25 cellular contexts compared by ENCODE assay signal in the genomic region with DNA sequence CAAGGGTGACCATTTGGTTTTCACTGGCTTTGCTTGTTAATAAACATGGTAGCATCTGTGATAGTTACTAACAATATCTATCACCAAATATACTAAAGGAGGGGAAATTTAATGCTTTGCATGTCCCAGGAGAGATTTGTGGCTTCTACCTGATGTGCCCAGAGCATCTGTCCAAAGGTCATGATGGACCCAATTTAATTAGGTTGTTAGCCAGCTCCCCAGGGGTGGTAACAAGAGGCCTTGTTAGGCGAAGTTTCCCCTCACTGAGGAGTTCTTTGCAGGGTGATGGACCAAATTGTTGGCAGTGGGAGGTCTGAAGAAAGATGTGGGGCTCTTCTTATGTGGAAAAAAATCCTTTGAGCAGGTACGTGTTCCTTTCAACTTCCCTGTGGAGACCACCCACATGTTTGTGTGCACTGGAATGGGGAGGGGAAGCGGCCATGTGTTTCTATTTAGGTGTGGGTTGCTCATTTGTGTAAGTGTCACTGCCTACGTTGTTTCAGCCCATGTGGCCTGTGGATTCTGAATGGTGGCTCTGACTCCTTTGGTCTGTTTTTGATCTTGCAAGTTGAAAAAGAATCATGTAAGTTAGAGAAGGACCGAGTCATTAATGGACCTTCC.
A peak's percentile ranks its signal among the peaks of the same experiment; 100 is the strongest.
DNase-seq lines count a peak whose midpoint lies in the region; ATAC-seq, FAIRE-seq and TF ChIP-seq lines count a peak whose summit lies in the region.
"Had no signal": no experiment of that assay in that cellular context is flagged by ENCODE, and none has a peak within 500 bp of the region (broad histone marks: within the 10 kb centered on the region; RNA-seq: fewer than 3 reads in every experiment).

No MANE protein-coding gene starts in this region.

- H3K4me1 ChIP-seq in HepG2 (ENCODE audit: insufficient read depth, low read length) (peaks cover 13% of the 10 kb centered on the region), right lobe of liver (no peaks in the 10 kb centered on the region), esophagus muscularis mucosa (peaks cover 6 to 11% (median 10%) of the 10 kb centered on the region in 4 donors)
- H3K4me1 ChIP-seq: A549 had no signal

- peaks cover 36% of the 10 kb centered on the region for H3K4me1 Mint-ChIP-seq in progenitor cell of endocrine pancreas (ENCODE audit: low read depth)
- H3K4me1 Mint-ChIP-seq in naive thymus-derived CD8-positive, alpha-beta T cell, result no peaks in the 10 kb centered on the region
- H3K4me1 Mint-ChIP-seq: IgD-negative memory B cell had no signal

- no TSS peak for BruUV-seq in HepG2 (replicated peaks; lab: Mats Ljungman, UMichigan)

- no peak overlapping the region for H3K4me3 Mint-ChIP-seq in progenitor cell of endocrine pancreas (ENCODE audit: low read depth)
- no peak overlapping the region for H3K4me3 Mint-ChIP-seq in naive thymus-derived CD8-positive, alpha-beta T cell
- H3K4me3 Mint-ChIP-seq: CD4-positive, alpha-beta T cell; HFFc6; IgD-negative memory B cell had no signal

- H3K36me3 Mint-ChIP-seq in progenitor cell of endocrine pancreas (ENCODE audit: insufficient read depth), result peaks cover 3% of the 10 kb centered on the region
- no peaks in the 10 kb centered on the region for H3K36me3 Mint-ChIP-seq in naive thymus-derived CD8-positive, alpha-beta T cell

- no peak for TF ChIP-seq RAD21 in HepG2 (CRISPR knock-in tag; IDR thresholded peaks at IDR 0.05)

- WGBS in HepG2 (ENCODE audit: low lambda C conversion rate), result 17% methylated on average over 5 of the region's 5 CpGs
- WGBS in right lobe of liver (ENCODE audit: insufficient coverage, low coverage, low lambda C conversion rate, missing lambda C conversion rate), result 69% methylated on average over 3 of the region's 5 CpGs
- 92% methylated on average over 5 of the region's 5 CpGs for WGBS in esophagus muscularis mucosa

- H3K27me3 ChIP-seq in HepG2 (ENCODE audit: control insufficient read depth in 1 of 2, insufficient read depth in 2 of 2, low read length in 2 of 2) (no peaks in the 10 kb centered on the region), right lobe of liver (no peaks in the 10 kb centered on the region), esophagus muscularis mucosa (no peaks in the 10 kb centered on the region)

- H3K27ac ChIP-seq in HepG2 (ENCODE audit: extremely low read length, insufficient read depth, low read length), result no peak overlapping the region
- H3K27ac ChIP-seq in right lobe of liver, result no peak overlapping the region
- H3K27ac ChIP-seq in esophagus muscularis mucosa (replicated peaks in 1 of 4), result no peak overlapping the region
- H3K27ac ChIP-seq: 22Rv1, A549, C4-2B, HL-60 had no signal

- peak overlapping the region; percentile 21 for H3K27ac Mint-ChIP-seq in progenitor cell of endocrine pancreas
- H3K27ac Mint-ChIP-seq in naive thymus-derived CD8-positive, alpha-beta T cell, result peak overlapping the region in 1 of 10 donors; percentile 11
- H3K27ac Mint-ChIP-seq: CD4-positive, alpha-beta T cell; HFFc6; IgD-negative memory B cell had no signal

- FAIRE-seq in HepG2 (lab: Jason Lieb, UNC), result no peak
- FAIRE-seq: A549, GM12892, GM18507 had no signal

- H3K79me2 ChIP-seq in HepG2 (ENCODE audit: insufficient read depth, low read length), result no peaks in the 10 kb centered on the region

- intact Hi-C loops in HepG2 (cut with micrococcal nuclease; ENCODE audit: unreplicated experiment) (no loop called here), right lobe of liver (cut with DNase I) (no loop called here), esophagus muscularis mucosa (cut with DNase I) (no loop called here)

- no peak for TF ChIP-seq EP300 in HepG2 (IDR thresholded peaks at IDR 0.05; ENCODE audit: low read depth in 2 of 2, low read length in 2 of 2)
- TF ChIP-seq EP300 in HepG2 (CRISPR knock-in tag; IDR thresholded peaks at IDR 0.05; ENCODE audit: borderline replicate concordance), result no peak
- TF ChIP-seq EP300 in esophagus muscularis mucosa (IDR thresholded peaks at IDR 0.05), result no peak

- in situ Hi-C loops in HepG2 (cut with HindIII; ENCODE audit: extremely low pct_ligation_motif_present, low pct_unique_long_range_greater_than_20kb), result no loop called here

- POLR2A ChIA-PET in HepG2 (lab: Yijun Ruan, JAX), result no interaction called here
- POLR2A ChIA-PET in naive thymus-derived CD8-positive, alpha-beta T cell (lab: Charles Lee), result no interaction called here

- no peak overlapping the region for H3K4me2 ChIP-seq in HepG2 (ENCODE audit: low read depth, low read length)
- H3K4me2 ChIP-seq: A549 had no signal

- ATAC-seq in HepG2, result no peak
- ATAC-seq in right lobe of liver, result no peak
- ATAC-seq in naive thymus-derived CD8-positive, alpha-beta T cell, result no peak
- ATAC-seq: A549, HCT116 had no signal

- no peaks in the 10 kb centered on the region for H3K27me3 Mint-ChIP-seq in progenitor cell of endocrine pancreas
- peaks cover 1 to 10% (median 3%) of the 10 kb centered on the region in 5 donors for H3K27me3 Mint-ChIP-seq in naive thymus-derived CD8-positive, alpha-beta T cell

- no peaks in the 10 kb centered on the region for H4K20me1 ChIP-seq in HepG2 (ENCODE audit: insufficient read depth, low read length)

- no peak overlapping the region for H2AFZ ChIP-seq in HepG2 (ENCODE audit: low read length)

- H3K36me3 ChIP-seq in HepG2 (replicated peaks in 1 of 2; ENCODE audit: control insufficient read depth in 1 of 2, insufficient read depth in 2 of 2, low read length in 2 of 2) (no peaks in the 10 kb centered on the region), right lobe of liver (no peaks in the 10 kb centered on the region), esophagus muscularis mucosa (no peaks in the 10 kb centered on the region)

- TF ChIP-seq CTCF in HepG2 (CRISPR knock-in tag; IDR thresholded peaks at IDR 0.05) (no peak), right lobe of liver (IDR thresholded peaks at IDR 0.05) (no peak), esophagus muscularis mucosa (IDR thresholded peaks at IDR 0.05) (no peak), progenitor cell of endocrine pancreas (IDR thresholded peaks at IDR 0.05; ENCODE audit: unreplicated experiment) (no peak)

- H3K9me3 ChIP-seq in HepG2 (ENCODE audit: low read length), result no peaks in the 10 kb centered on the region
- no peaks in the 10 kb centered on the region for H3K9me3 ChIP-seq in right lobe of liver
- H3K9me3 ChIP-seq in esophagus muscularis mucosa, result no peaks in the 10 kb centered on the region
- H3K9me3 ChIP-seq: A549 had no signal

- TF ChIP-seq POLR2A in HepG2 (IDR thresholded peaks at IDR 0.05; ENCODE audit: insufficient read depth in 1 of 2, low read depth in 2 of 2, low read length in 2 of 2) (no peak), right lobe of liver (IDR thresholded peaks at IDR 0.05) (no peak), esophagus muscularis mucosa (IDR thresholded peaks at IDR 0.05; ENCODE audit: low read depth) (no peak)

- no peak for DNase-seq in HepG2 (ENCODE audit: low spot score)
- DNase-seq in right lobe of liver, result no peak
- DNase-seq in esophagus muscularis mucosa (ENCODE audit: extremely low spot score), result peak; percentile 79
- DNase-seq in progenitor cell of endocrine pancreas (ENCODE audit: low spot score, unreplicated experiment), result no peak
- DNase-seq in effector CD4-positive, alpha-beta T cell, result no peak
- DNase-seq in naive thymus-derived CD8-positive, alpha-beta T cell, result no peak
- DNase-seq in stimulated activated CD4-positive, alpha-beta T cell treated with anti-CD3 and anti-CD28 coated beads, Interleukin-4, amount 100 ng/mL, for 24 hours, result no peak
- DNase-seq in GF-D8 (lab: John Stamatoyannopoulos, UW), result no peak
- DNase-seq: AML-193; CD4-positive, alpha-beta T cell; DMS 273 treated with DMSO at 0.1 percent for 48 hours; DMS53; DND-41; EL; GOT3; H7; HFFc6 had no signal

- H3K9me3 Mint-ChIP-seq in progenitor cell of endocrine pancreas (ENCODE audit: low read depth), result peaks cover 10% of the 10 kb centered on the region
- H3K9me3 Mint-ChIP-seq in naive thymus-derived CD8-positive, alpha-beta T cell, result no peaks in the 10 kb centered on the region
- H3K9me3 Mint-ChIP-seq: CD4-positive, alpha-beta T cell; HFFc6 had no signal

- CTCF ChIA-PET in HepG2 (lab: Yijun Ruan, JAX; ENCODE audit: low intra/inter-chr PET ratio, low total read pairs), result no interaction called here

- no peak overlapping the region for H3K9ac ChIP-seq in HepG2 (ENCODE audit: insufficient read depth, low read depth, low read length)

- H3K4me3 ChIP-seq in HepG2 (replicated peaks in 1 of 3; ENCODE audit: insufficient read depth in 1 of 3, low read depth in 2 of 3, low read length in 3 of 3) (no peak overlapping the region), right lobe of liver (no peak overlapping the region), esophagus muscularis mucosa (no peak overlapping the region)
- H3K4me3 ChIP-seq: A549 had no signal

TF ChIP-seq in HepG2, 621 proteins besides CTCF, POLR2A, EP300 and RAD21:
- TF ChIP-seq, protein P1, sequence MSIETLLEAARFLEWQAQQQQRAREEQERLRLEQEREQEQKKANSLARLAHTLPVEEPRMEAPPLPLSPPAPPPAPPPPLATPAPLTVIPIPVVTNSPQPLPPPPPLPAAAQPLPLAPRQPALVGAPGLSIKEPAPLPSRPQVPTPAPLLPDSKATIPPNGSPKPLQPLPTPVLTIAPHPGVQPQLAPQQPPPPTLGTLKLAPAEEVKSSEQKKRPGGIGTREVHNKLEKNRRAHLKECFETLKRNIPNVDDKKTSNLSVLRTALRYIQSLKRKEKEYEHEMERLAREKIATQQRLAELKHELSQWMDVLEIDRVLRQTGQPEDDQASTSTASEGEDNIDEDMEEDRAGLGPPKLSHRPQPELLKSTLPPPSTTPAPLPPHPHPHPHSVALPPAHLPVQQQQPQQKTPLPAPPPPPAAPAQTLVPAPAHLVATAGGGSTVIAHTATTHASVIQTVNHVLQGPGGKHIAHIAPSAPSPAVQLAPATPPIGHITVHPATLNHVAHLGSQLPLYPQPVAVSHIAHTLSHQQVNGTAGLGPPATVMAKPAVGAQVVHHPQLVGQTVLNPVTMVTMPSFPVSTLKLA (IDR thresholded peaks at IDR 0.05), result peak; percentile 32; the same call in 1 of the 2 replicates
- TF ChIP-seq ZFP91 (CRISPR knock-in tag; IDR thresholded peaks at IDR 0.05; ENCODE audit: borderline replicate concordance), result no peak
- no peak for TF ChIP-seq ZNF382 (CRISPR knock-in tag; IDR thresholded peaks at IDR 0.05; ENCODE audit: borderline replicate concordance)
TF ChIP-seq in HepG2: peak in this region for 1.
